ENCODE assay signal across 12 cellular contexts in the genomic region with DNA sequence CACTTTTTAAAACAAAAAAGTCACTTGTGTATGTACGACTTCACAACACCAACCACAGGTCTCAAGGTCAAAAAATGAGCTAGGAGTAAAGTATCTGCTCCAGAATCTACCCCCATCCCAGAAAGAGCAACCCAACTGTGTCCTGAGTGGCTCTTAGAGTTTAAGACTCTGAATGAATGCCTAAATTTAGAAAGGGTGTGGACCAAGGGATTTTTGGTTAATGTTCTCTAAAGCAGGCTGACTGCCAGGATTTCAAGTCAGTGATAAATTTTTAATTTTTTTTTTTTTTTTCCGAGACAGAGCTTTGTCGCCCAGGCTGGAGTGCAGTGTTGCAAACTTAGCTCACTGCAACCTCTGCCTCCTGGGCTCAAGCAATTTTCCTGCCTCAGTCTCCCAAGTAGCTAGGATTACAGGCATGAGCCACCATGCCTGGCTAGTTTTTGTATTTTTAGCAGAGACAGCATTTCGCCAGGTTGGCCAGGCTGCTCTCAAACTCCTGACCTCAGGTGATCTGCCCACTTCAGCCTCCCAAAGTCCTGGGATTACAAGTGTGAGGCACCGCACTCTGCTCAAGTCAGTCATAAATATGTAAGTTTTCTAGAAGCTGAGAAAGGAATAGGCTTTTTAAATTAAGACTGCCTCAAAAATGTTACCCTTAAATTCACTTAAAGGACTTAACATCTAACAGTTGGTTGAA. TPM values are rescaled to one million over a fixed set of nuclear protein-coding genes. Genes with fewer than 3 reads are reported as not detected.
DNase-seq lines count a peak whose midpoint lies in the region; ATAC-seq, FAIRE-seq and TF ChIP-seq lines count a peak whose summit lies in the region.
"Had no signal": no experiment of that assay in that cellular context is flagged by ENCODE, and none has a peak within 500 bp of the region (broad histone marks: within the 10 kb centered on the region; RNA-seq: fewer than 3 reads in every experiment).

No MANE protein-coding gene starts in this region.

- H3K27me3 ChIP-seq in GM23338 (ENCODE audit: insufficient read depth): no peaks in the 10 kb centered on the region
- H3K27me3 ChIP-seq: foreskin keratinocyte, neutrophil had no signal

- H2AFZ ChIP-seq in GM23338: no peak overlapping the region

- intact Hi-C loops in kidney (cut with DNase I): no loop called here

- no peak overlapping the region for H3K9ac ChIP-seq in kidney (ENCODE audit: low read length in 2 of 2)

- peak overlapping the region; percentile 33 for H3K27ac ChIP-seq in GM23338 (ENCODE audit: low read depth)
- peak overlapping the region; percentile 9 to 48 for H3K27ac ChIP-seq in kidney (ENCODE audit: low read depth in 2 of 2, low read length in 2 of 2)
- H3K27ac ChIP-seq: foreskin keratinocyte, HL-60, neutrophil had no signal

- no peak overlapping the region for H3K27ac Mint-ChIP-seq in GM23338
- H3K27ac Mint-ChIP-seq in activated naive CD8-positive, alpha-beta T cell treated with anti-CD3 and anti-CD28 coated beads for 36 hours: peak overlapping the region; percentile 75

- no peaks in the 10 kb centered on the region for H3K9me2 ChIP-seq in GM23338 (ENCODE audit: insufficient read depth)

- no peak for TF ChIP-seq POLR2A in H54 (IDR thresholded peaks at IDR 0.05; ENCODE audit: low read depth, low read length)

- H3K9me3 ChIP-seq in kidney (ENCODE audit: control insufficient read depth in 1 of 2, low read length in 2 of 2): no peaks in the 10 kb centered on the region
- H3K9me3 ChIP-seq: neutrophil had no signal

- in situ Hi-C loops in GM13976 (cut with MboI; ENCODE audit: low sequenced_read_pairs, unreplicated experiment): no loop called here

- TF ChIP-seq CTCF in GM23338 (conservative IDR thresholded peaks at IDR 0.05; ENCODE audit: low read depth in 2 of 2) (no peak), kidney (IDR thresholded peaks at IDR 0.05; ENCODE audit: borderline replicate concordance, extremely low read depth, insufficient read depth) (no peak), GM13976 (IDR thresholded peaks at IDR 0.05; ENCODE audit: borderline replicate concordance, control extremely low read depth, extremely low read depth, insufficient read depth, missing control alignments) (no peak)

- no peaks in the 10 kb centered on the region for H3K27me3 Mint-ChIP-seq in GM23338 (ENCODE audit: insufficient read depth, low read depth, poor library complexity)
- H3K27me3 Mint-ChIP-seq in activated naive CD8-positive, alpha-beta T cell treated with anti-CD3 and anti-CD28 coated beads for 36 hours: no peaks in the 10 kb centered on the region

- DNase-seq in GM23338 (ENCODE audit: low spot score) (no peak), kidney (no peak), stromal cell of bone marrow (ENCODE audit: low read depth) (peak; percentile 54), GM13976 (ENCODE audit: low spot score) (no peak), H54 (ENCODE audit: insufficient read length, low spot score) (no peak)
- DNase-seq in activated naive CD8-positive, alpha-beta T cell treated with anti-CD3 and anti-CD28 coated beads for 36 hours: no peak
- DNase-seq: foreskin keratinocyte, NCI-H2171 treated with DMSO at 0.1 percent for 48 hours had no signal

- H3K4me3 Mint-ChIP-seq in GM23338: no peak overlapping the region
- H3K4me3 Mint-ChIP-seq in activated naive CD8-positive, alpha-beta T cell treated with anti-CD3 and anti-CD28 coated beads for 36 hours: peak overlapping the region; percentile 38

- no peaks in the 10 kb centered on the region for H3F3A ChIP-seq in GM23338 (replicated peaks; ENCODE audit: low read depth)

- H3K4me1 Mint-ChIP-seq in GM23338: peaks cover 9% of the 10 kb centered on the region; the same call in 2 of the 3 replicates
- H3K4me1 Mint-ChIP-seq in activated naive CD8-positive, alpha-beta T cell treated with anti-CD3 and anti-CD28 coated beads for 36 hours: peaks cover 57% of the 10 kb centered on the region

- H3K36me3 ChIP-seq in GM23338 (ENCODE audit: insufficient read depth) (no peaks in the 10 kb centered on the region; the same call in 1 of the 2 replicates), kidney (ENCODE audit: control insufficient read depth in 1 of 2, insufficient read depth in 2 of 2, low read length in 2 of 2) (no peaks in the 10 kb centered on the region)

- peaks cover 17% of the 10 kb centered on the region; the same call in 2 of the 3 replicates for H3K36me3 Mint-ChIP-seq in GM23338 (ENCODE audit: low read depth)
- H3K36me3 Mint-ChIP-seq in activated naive CD8-positive, alpha-beta T cell treated with anti-CD3 and anti-CD28 coated beads for 36 hours: peaks cover 39% of the 10 kb centered on the region

- FAIRE-seq in kidney (lab: Jason Lieb, UNC) (peak; percentile 27), H54 (lab: Jason Lieb, UNC) (no peak)

- H3K79me2 ChIP-seq in GM23338 (replicated peaks; ENCODE audit: insufficient read depth): peaks cover 100% of the 10 kb centered on the region

- H3K9me3 Mint-ChIP-seq in GM23338: no peaks in the 10 kb centered on the region
- H3K9me3 Mint-ChIP-seq in activated naive CD8-positive, alpha-beta T cell treated with anti-CD3 and anti-CD28 coated beads for 36 hours: no peaks in the 10 kb centered on the region

- H4K20me1 ChIP-seq in GM23338 (replicated peaks; ENCODE audit: insufficient read depth): peaks cover 41% of the 10 kb centered on the region

- no peak overlapping the region for H3K4me2 ChIP-seq in GM23338

- ATAC-seq in GM23338: no peak
- no peak for ATAC-seq in HG02884 (IDR thresholded peaks at IDR 0.05; ENCODE audit: unreplicated experiment)
- ATAC-seq: foreskin keratinocyte, SK-N-SH treated with all-trans-retinoic acid at 6 μM for 48 hours had no signal

- H3K4me3 ChIP-seq in GM23338 (no peak overlapping the region), kidney (ENCODE audit: low read length in 2 of 2) (no peak overlapping the region)

- H3K4me1 ChIP-seq in GM23338 (ENCODE audit: insufficient read depth) (0 out of 2 replicates have a peak, but pooled peaks cover 4% of the 10 kb centered on the region), kidney (ENCODE audit: control insufficient read depth in 1 of 2, insufficient read depth in 1 of 2, low read depth in 1 of 2, low read length in 2 of 2) (peaks cover 2 to 17% of the 10 kb centered on the region in 2 donors)
- H3K4me1 ChIP-seq: foreskin keratinocyte had no signal

RNA-seq across cellular contexts. Expression of gene STAU1, which starts 20.2 kb away (rescaled TPM):
- total RNA-seq in GM23338 (2014; rRNA removed; shearing (Covaris generic)): 102 and 111 TPM in 2 replicates
- polyA plus RNA-seq in GM23338 (2016; fragmentation: Nextera tagmentation; extraction: Ambion mirVana): 102 and 104 TPM in 2 replicates
- total RNA-seq in activated naive CD8-positive, alpha-beta T cell treated with anti-CD3 and anti-CD28 coated beads for 36 hours: 10 to 100 TPM; 72.6 TPM
- 85.4 TPM for total RNA-seq in kidney
- 53.3 TPM for polyA plus RNA-seq in kidney (ENCODE audit: insufficient read depth, low read depth, low replicate concordance)

RNA-seq across cellular contexts. Expression of gene DDX27, which starts 51.3 kb away (rescaled TPM):
- 50.3 and 53.3 TPM in 2 replicates for total RNA-seq in GM23338 (2014; rRNA removed; shearing (Covaris generic))
- polyA plus RNA-seq in GM23338 (2016; fragmentation: Nextera tagmentation; extraction: Ambion mirVana) (81.3 and 91.5 TPM in 2 replicates), kidney (ENCODE audit: insufficient read depth, low read depth, low replicate concordance) (22.8 TPM)
- 10 to 100 TPM; 65.4 to 67.6 TPM for total RNA-seq in activated naive CD8-positive, alpha-beta T cell treated with anti-CD3 and anti-CD28 coated beads for 36 hours
- total RNA-seq in kidney: 30.6 TPM
